ENCODE assay signal across 29 cellular contexts in the genomic region with DNA sequence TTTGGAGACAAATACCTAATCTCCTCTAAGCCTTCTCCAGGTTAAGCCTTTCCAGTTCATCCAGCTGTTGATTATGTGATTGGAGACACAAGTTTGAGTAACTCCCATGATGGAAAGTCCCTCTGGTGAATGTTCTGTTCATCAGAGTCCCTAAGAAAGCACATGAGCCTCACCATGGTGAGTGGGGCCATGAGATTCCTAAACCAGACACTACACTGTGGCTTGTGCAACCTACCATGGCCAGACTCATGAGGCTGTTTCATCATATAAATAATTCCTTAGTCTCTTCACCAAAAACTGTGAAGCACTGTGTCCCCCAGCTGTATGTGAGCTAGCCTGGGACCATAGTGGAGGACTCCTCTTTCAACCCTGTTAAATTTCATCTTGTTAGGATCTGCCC. TPM values are rescaled to one million over a fixed set of nuclear protein-coding genes. Genes with fewer than 3 reads are reported as not detected.
DNase-seq lines count a peak whose midpoint lies in the region; ATAC-seq and TF ChIP-seq lines count a peak whose summit lies in the region.
"Had no signal": no experiment of that assay in that cellular context is flagged by ENCODE, and none has a peak within 500 bp of the region (broad histone marks: within the 10 kb centered on the region; RNA-seq: fewer than 3 reads in every experiment).

No MANE protein-coding gene starts in this region.

- no peak overlapping the region for H2AFZ ChIP-seq in IMR-90 (replicated peaks; ENCODE audit: low read length, poor library complexity)

- H3K9ac ChIP-seq in IMR-90 (ENCODE audit: low read depth, low read length): no peak overlapping the region

- H3K9me3 Mint-ChIP-seq in nephron: peaks cover 8% of the 10 kb centered on the region

- no TSS peak for BruUV-seq in IMR-90 (replicated peaks; lab: Mats Ljungman, UMichigan)

- POLR2A ChIA-PET in IMR-90 (lab: Charles Lee; ENCODE audit: unreplicated experiment): no interaction called here
- POLR2A ChIA-PET in RWPE1 (lab: Yijun Ruan, JAX; ENCODE audit: low non-redundant PET): no interaction called here

- H4K5ac ChIP-seq in IMR-90 (ENCODE audit: low read depth, low read length): no peak overlapping the region

- no peak for TF ChIP-seq POLR2A in IMR-90 (IDR thresholded peaks at IDR 0.05; ENCODE audit: low read depth, low read length)
- no peak for TF ChIP-seq POLR2A in esophagus muscularis mucosa (IDR thresholded peaks at IDR 0.05; ENCODE audit: low read depth)

- no peak overlapping the region for H3K4ac ChIP-seq in IMR-90 (ENCODE audit: low read depth, low read length)

- peak overlapping the region; percentile 12 for H2BK5ac ChIP-seq in IMR-90 (ENCODE audit: low read depth, low read length, poor library complexity, severe bottlenecking)

- H3K27ac Mint-ChIP-seq in nephron: peak overlapping the region; percentile 3 to 65 (median 59)
- H3K27ac Mint-ChIP-seq: activated CD4-positive, alpha-beta T cell treated with anti-CD3 and anti-CD28 coated beads, Interleukin-2, amount 10 ng/mL, durations not matched to agents 7 days and 5 days; activated naive CD4-positive, alpha-beta T cell treated with anti-CD3 and anti-CD28 coated beads, Interleukin-2, amount 50 U/mL, for 24 hours; activated T-helper 1 cell treated with anti-CD3 and anti-CD28 coated beads, Interleukin-12 subunit alpha, Interleukin-12 subunit beta, Interleukin-2, Interleukin-4 antibody, amounts not matched to agents 30 ng/mL and 10 ng/mL and 1 ng/mL, durations not matched to agents 14 hours and 24 hours and 36 hours; CD8-positive, alpha-beta T cell; mesothelial cell of epicardium; natural killer cell had no signal

- CTCF ChIA-PET in IMR-90 (lab: Yijun Ruan, JAX) (interaction anchor here (1.1 kb wide), 1 partner anchor 190 kb away, joined by 4 read pairs; no protein-coding TSS in a partner anchor), RWPE1 (lab: Yijun Ruan, JAX) (interaction anchor here (0.6 to 1.0 kb wide), 2 partner anchors 11 to 191 kb away, joined by 3 read pairs; no protein-coding TSS in a partner anchor)

- H3K14ac ChIP-seq in IMR-90 (replicated peaks; ENCODE audit: low read depth, low read length): no peak overlapping the region

- H3K27me3 Mint-ChIP-seq in nephron (ENCODE audit: low read depth): peaks cover 4% of the 10 kb centered on the region
- H3K27me3 Mint-ChIP-seq: activated CD4-positive, alpha-beta T cell treated with anti-CD3 and anti-CD28 coated beads, Interleukin-2, amount 10 ng/mL, durations not matched to agents 7 days and 5 days; activated naive CD4-positive, alpha-beta T cell treated with anti-CD3 and anti-CD28 coated beads, Interleukin-2, amount 50 U/mL, for 24 hours had no signal

- no peak overlapping the region for H2AK9ac ChIP-seq in IMR-90 (replicated peaks; ENCODE audit: low read depth, low read length, poor library complexity)

- H3K4me3 ChIP-seq in IMR-90 (ENCODE audit: insufficient read depth, low read depth, low read length) (no peak overlapping the region), esophagus muscularis mucosa (no peak overlapping the region), upper lobe of right lung (no peak overlapping the region)
- H3K4me3 ChIP-seq: pancreas, suprapubic skin had no signal

- intact Hi-C loops in IMR-90 (cut with micrococcal nuclease) (no loop called here), esophagus muscularis mucosa (cut with DNase I) (no loop called here), upper lobe of right lung (cut with DNase I) (no loop called here)

- H3K56ac ChIP-seq in IMR-90 (ENCODE audit: extremely low read depth, insufficient read depth, low read length): no peak overlapping the region

- H3K4me1 ChIP-seq in IMR-90 (ENCODE audit: control insufficient read depth, insufficient read depth, low read length) (peaks cover 12% of the 10 kb centered on the region), esophagus muscularis mucosa (peaks cover 27 to 64% (median 61%) of the 10 kb centered on the region in 4 donors), upper lobe of right lung (peaks cover 6% of the 10 kb centered on the region)

- ATAC-seq in IMR-90 (ENCODE audit: low read depth): no peak
- ATAC-seq in upper lobe of right lung: peak; percentile 33
- ATAC-seq: CD8-positive, alpha-beta T cell; esophagus mucosa; HepG2; left lobe of liver; natural killer cell; Panc1; sciatic nerve had no signal

- 0 out of 3 replicates have a peak overlapping the region, but pooled peaks have one; percentile 14 for H2BK15ac ChIP-seq in IMR-90 (ENCODE audit: low read depth, low read length)

- H3K4me2 ChIP-seq in IMR-90 (ENCODE audit: low read depth, low read length): no peak overlapping the region

- in situ Hi-C loops in IMR-90 (cut with MboI; ENCODE audit: low sequenced_read_pairs): no loop called here

- H3K36me3 Mint-ChIP-seq in nephron (ENCODE audit: low read depth): peaks cover 60% of the 10 kb centered on the region

- H2BK20ac ChIP-seq in IMR-90 (ENCODE audit: low read depth, low read length): no peak overlapping the region

- no peak overlapping the region for H4K91ac ChIP-seq in IMR-90 (ENCODE audit: insufficient read depth, low read depth, low read length)

- dilution Hi-C loops in IMR-90 (cut with HindIII; ENCODE audit: low sequenced_read_pairs, unreplicated experiment): no loop called here

- peaks cover 4% of the 10 kb centered on the region for H3K9me1 ChIP-seq in IMR-90 (ENCODE audit: insufficient read depth, low read length)

- H2BK120ac ChIP-seq in IMR-90 (ENCODE audit: low read depth, low read length): no peak overlapping the region

- H4K20me1 ChIP-seq in IMR-90 (ENCODE audit: insufficient read depth, low read length): peaks cover 6% of the 10 kb centered on the region; the same call in 1 of the 2 replicates

- no peak overlapping the region for H3K23ac ChIP-seq in IMR-90 (ENCODE audit: low read depth, low read length)

- peaks cover 39 to 66% of the 10 kb centered on the region in 2 experiments for H3K79me1 ChIP-seq in IMR-90 (ENCODE audit: low read depth in 1 of 2, low read length in 2 of 2)

- 0 out of 4 replicates have a peak overlapping the region, but pooled peaks of 1 of the 2 experiments have one; percentile 21 for H4K8ac ChIP-seq in IMR-90 (ENCODE audit: low read depth in 2 of 2, low read length in 2 of 2)

- H3K27me3 ChIP-seq in IMR-90 (ENCODE audit: control insufficient read depth, insufficient read depth, low read length) (no peaks in the 10 kb centered on the region), esophagus muscularis mucosa (no peaks in the 10 kb centered on the region), upper lobe of right lung (no peaks in the 10 kb centered on the region)
- H3K27me3 ChIP-seq: pancreas, suprapubic skin had no signal

- TF ChIP-seq EP300 in esophagus muscularis mucosa (IDR thresholded peaks at IDR 0.05): no peak

- H3K4me3 Mint-ChIP-seq in nephron: no peak overlapping the region
- H3K4me3 Mint-ChIP-seq: activated CD4-positive, alpha-beta T cell treated with anti-CD3 and anti-CD28 coated beads, Interleukin-2, amount 10 ng/mL, durations not matched to agents 7 days and 5 days; activated naive CD4-positive, alpha-beta T cell treated with anti-CD3 and anti-CD28 coated beads, Interleukin-2, amount 50 U/mL, for 24 hours; activated T-helper 1 cell treated with anti-CD3 and anti-CD28 coated beads, Interleukin-12 subunit alpha, Interleukin-12 subunit beta, Interleukin-2, Interleukin-4 antibody, amounts not matched to agents 30 ng/mL and 10 ng/mL and 1 ng/mL, durations not matched to agents 14 hours and 24 hours and 36 hours; CD8-positive, alpha-beta T cell; mesothelial cell of epicardium; natural killer cell had no signal

- H3K27ac ChIP-seq in IMR-90 (ENCODE audit: insufficient read depth, low read length) (no peak overlapping the region), esophagus muscularis mucosa (replicated peaks in 1 of 4) (peak overlapping the region; percentile 39 to 63 (median 53)), upper lobe of right lung (no peak overlapping the region), RWPE1 (no peak overlapping the region)
- H3K27ac ChIP-seq: suprapubic skin, VCaP had no signal

- peaks cover 5% of the 10 kb centered on the region; the same call in 1 of the 2 replicates for H3K9me3 ChIP-seq in IMR-90 (ENCODE audit: control insufficient read depth, insufficient read depth, low read length)
- peaks cover 0 to 8% (median 2%) of the 10 kb centered on the region in 4 donors for H3K9me3 ChIP-seq in esophagus muscularis mucosa
- H3K9me3 ChIP-seq in upper lobe of right lung: no peaks in the 10 kb centered on the region
- H3K9me3 ChIP-seq: pancreas had no signal

- peaks cover 14% of the 10 kb centered on the region for H3K4me1 Mint-ChIP-seq in nephron
- H3K4me1 Mint-ChIP-seq: activated naive CD4-positive, alpha-beta T cell treated with anti-CD3 and anti-CD28 coated beads, Interleukin-2, amount 50 U/mL, for 24 hours had no signal

- peaks cover 11% of the 10 kb centered on the region for H3K36me3 ChIP-seq in IMR-90 (ENCODE audit: control insufficient read depth, insufficient read depth, low read length)
- H3K36me3 ChIP-seq in esophagus muscularis mucosa: peaks cover 9 to 23% (median 15%) of the 10 kb centered on the region in 4 donors
- peaks cover 13% of the 10 kb centered on the region for H3K36me3 ChIP-seq in upper lobe of right lung
- H3K36me3 ChIP-seq: pancreas had no signal

- no peak overlapping the region; the same call in 1 of the 2 replicates for H2AK5ac ChIP-seq in IMR-90 (ENCODE audit: low read depth, low read length)

- no peak for TF ChIP-seq RAD21 in IMR-90 (IDR thresholded peaks at IDR 0.05; ENCODE audit: low read length)

- no peak for TF ChIP-seq CTCF in IMR-90 (conservative IDR thresholded peaks at IDR 0.05; ENCODE audit: low read depth, low read length)
- no peak for TF ChIP-seq CTCF in esophagus muscularis mucosa (IDR thresholded peaks at IDR 0.05)
- TF ChIP-seq CTCF in nephron (IDR thresholded peaks at IDR 0.05; ENCODE audit: unreplicated experiment in 3 of 3): no peak
- TF ChIP-seq CTCF in upper lobe of right lung (IDR thresholded peaks at IDR 0.05): no peak
- no peak for TF ChIP-seq CTCF in RWPE1 (conservative IDR thresholded peaks at IDR 0.05; ENCODE audit: low read depth)

- DNase-seq in IMR-90: peak; percentile 51
- no peak for DNase-seq in esophagus muscularis mucosa (ENCODE audit: extremely low spot score)
- DNase-seq in upper lobe of right lung: no peak
- no peak for DNase-seq in SIG-M5 (lab: John Stamatoyannopoulos, UW)
- no peak for DNase-seq in NCI-H1417 treated with DMSO at 0.1 percent for 48 hours (lab: John Stamatoyannopoulos, UW)
- DNase-seq in RWPE1 (ENCODE audit: low spot score): no peak
- DNase-seq: activated CD4-positive, alpha-beta T cell treated with anti-CD3 and anti-CD28 coated beads, Interleukin-2, amount 10 ng/mL, durations not matched to agents 7 days and 5 days; CD8-positive, alpha-beta T cell; cerebellar nuclear complex; DMS53; effector CD4-positive, alpha-beta T cell; GF-D8; natural killer cell; NCI-H1092 treated with DMSO at 0.1 percent for 48 hours; NCI-H2081 treated with DMSO at 0.1 percent for 48 hours; NK-92 treated with Interleukin-12 subunit alpha and Interleukin-12 subunit beta, amount 100 ng/mL, for 24 hours; pancreas; T-helper 2 cell had no signal

- peak overlapping the region; percentile 3; the same call in 1 of the 2 replicates for H3K18ac ChIP-seq in IMR-90 (ENCODE audit: low read depth, low read length)

RNA-seq across cellular contexts. Expression of a gene that starts 14.4 kb away (rescaled TPM):
- total RNA-seq in IMR-90 (2012; rRNA removed) (51.3 and 96.7 TPM in 2 replicates), esophagus muscularis mucosa (100 to 1,000 TPM in 2 of 4 donors, 10 to 100 TPM in 2; 79.1 to 128 (median 92.5) TPM), upper lobe of right lung (37.8 TPM)
- polyA plus RNA-seq in IMR-90 (2012; rRNA removed): 37.3 and 43.8 TPM in 2 replicates
- polyA plus RNA-seq in IMR-90 (2012; cell fraction: cytosol; rRNA removed): 6.0 and 7.7 TPM in 2 replicates
- polyA plus RNA-seq in IMR-90 (2012; cell fraction: nucleus; rRNA removed; ENCODE audit: low replicate concordance): 11.8 and 68.7 TPM in 2 replicates

RNA-seq across cellular contexts. Expression of a gene that starts 46.3 kb away (rescaled TPM):
- total RNA-seq in IMR-90 (2012; rRNA removed): 0.18 and 0.28 TPM in 2 replicates
- polyA plus RNA-seq in IMR-90 (2012; rRNA removed): 0.50 and 0.62 TPM in 2 replicates
- 0.26 and 0.44 TPM in 2 replicates for polyA plus RNA-seq in IMR-90 (2012; cell fraction: cytosol; rRNA removed)
- polyA plus RNA-seq in IMR-90 (2012; cell fraction: nucleus; rRNA removed; ENCODE audit: low replicate concordance): 0.36 and 0.79 TPM in 2 replicates
- 10 to 100 TPM in 3 of 4 donors, 1 to 10 TPM in 1; 2.5 to 45.4 (median 15.0) TPM for total RNA-seq in esophagus muscularis mucosa
- total RNA-seq in upper lobe of right lung: 45.4 TPM
- total RNA-seq: CD8-positive, alpha-beta T cell; natural killer cell had no signal

Comparison
In these comparisons a context has a peak if more than half of its experiments do, and no peak if none do; other contexts are left out.
1. H3K27ac ChIP-seq: peak in esophagus muscularis mucosa (4 of 4); none in IMR-90 (single experiment), upper lobe of right lung (single experiment) and RWPE1 (single experiment).